In genomic region chr6:3457710-3458605, GRCh38 we compare ENCODE assay signal across 8 cellular contexts. TPM values are rescaled to one million over a fixed set of nuclear protein-coding genes. Genes with fewer than 3 reads are reported as not detected.
DNase-seq lines count a peak whose midpoint lies in the region; ATAC-seq and TF ChIP-seq lines count a peak whose summit lies in the region.

No MANE protein-coding gene starts in this region.

- ATAC-seq in activated CD8-positive, alpha-beta T cell treated with anti-CD3 and anti-CD28 coated beads for 36 hours, result no peak
- ATAC-seq in naive thymus-derived CD8-positive, alpha-beta T cell, result peak in 1 of 2 donors; percentile 22
- no peak for ATAC-seq in GM18519 (IDR thresholded peaks at IDR 0.05; ENCODE audit: low FRiP score, unreplicated experiment)
- no peak for ATAC-seq in GM18520 (IDR thresholded peaks at IDR 0.05; ENCODE audit: unreplicated experiment)
- no peak for ATAC-seq in GM18909 (IDR thresholded peaks at IDR 0.05; ENCODE audit: poor library complexity, unreplicated experiment)

- CTCF ChIA-PET in CD8-positive, alpha-beta memory T cell (lab: Charles Lee), result interaction anchor here (1.3 kb wide), 1 partner anchor 102 kb away, joined by 3 read pairs; no protein-coding TSS in a partner anchor
- CTCF ChIA-PET in activated CD8-positive, alpha-beta T cell treated with anti-CD3 and anti-CD28 coated beads for 36 hours (lab: Charles Lee), result interaction anchor here (0.9 to 2.2 kb wide), 3 partner anchors 178 to 274 kb away, joined by 3 to 8 read pairs (median 4); no protein-coding TSS in a partner anchor

- H3K27ac ChIP-seq in CD8-positive, alpha-beta memory T cell (ENCODE audit: low read depth, low read length), result no peak overlapping the region
- H3K27ac ChIP-seq in fibroblast of lung (ENCODE audit: insufficient read depth, low read length), result no peak overlapping the region

- H3K4me2 ChIP-seq in fibroblast of lung (ENCODE audit: extremely low read depth, insufficient read depth, low read length), result peak overlapping the region; percentile 58

- H2AFZ ChIP-seq in fibroblast of lung (ENCODE audit: low read length), result no peak overlapping the region

- H3K4me1 ChIP-seq in CD8-positive, alpha-beta memory T cell (ENCODE audit: insufficient read depth, low read length), result peaks cover 27% of the 10 kb centered on the region
- H3K4me1 ChIP-seq in fibroblast of lung (ENCODE audit: control insufficient read depth, extremely low read depth, insufficient read depth, low read length), result peaks cover 3% of the 10 kb centered on the region

- H3K27ac Mint-ChIP-seq in CD8-positive, alpha-beta memory T cell, result peak overlapping the region in 5 of 8 donors; percentile 4 to 44 (median 6)
- H3K27ac Mint-ChIP-seq in activated CD8-positive, alpha-beta T cell treated with anti-CD3 and anti-CD28 coated beads for 36 hours, result no peak overlapping the region
- peak overlapping the region in 9 of 10 donors; percentile 1 to 89 (median 49) for H3K27ac Mint-ChIP-seq in naive thymus-derived CD8-positive, alpha-beta T cell

- TF ChIP-seq CTCF in activated CD8-positive, alpha-beta T cell treated with anti-CD3 and anti-CD28 coated beads for 36 hours (IDR thresholded peaks at IDR 0.05), result no peak
- TF ChIP-seq CTCF in fibroblast of lung (conservative IDR thresholded peaks at IDR 0.05 in 1 of 2, IDR thresholded peaks at IDR 0.05 in 1 of 2; ENCODE audit: low read depth in 1 of 2, low read length in 2 of 2), result no peak

- POLR2A ChIA-PET in CD8-positive, alpha-beta memory T cell (lab: Charles Lee), result no interaction called here
- POLR2A ChIA-PET in activated CD8-positive, alpha-beta T cell treated with anti-CD3 and anti-CD28 coated beads for 36 hours (lab: Charles Lee), result interaction anchor here (0.6 kb wide), 2 partner anchors 10 to 175 kb away, joined by 3 to 4 read pairs; no protein-coding TSS in a partner anchor
- POLR2A ChIA-PET in naive thymus-derived CD8-positive, alpha-beta T cell (lab: Charles Lee), result no interaction called here

- peak in 1 of 5 donors; percentile 4 for DNase-seq in CD8-positive, alpha-beta memory T cell
- DNase-seq in NCI-H1105 treated with DMSO at 0.1 percent for 48 hours (lab: John Stamatoyannopoulos, UW) (peak; percentile 73), fibroblast of lung (ENCODE audit: low read depth in 2 of 2) (peak; percentile 11 to 41)
- DNase-seq in activated CD8-positive, alpha-beta T cell treated with anti-CD3 and anti-CD28 coated beads for 36 hours, result peak; percentile 32
- peak in 3 of 10 donors; percentile 12 to 25 (median 24) for DNase-seq in naive thymus-derived CD8-positive, alpha-beta T cell

- no peaks in the 10 kb centered on the region for H3K9me3 Mint-ChIP-seq in CD8-positive, alpha-beta memory T cell
- no peaks in the 10 kb centered on the region for H3K9me3 Mint-ChIP-seq in activated CD8-positive, alpha-beta T cell treated with anti-CD3 and anti-CD28 coated beads for 36 hours
- no peaks in the 10 kb centered on the region for H3K9me3 Mint-ChIP-seq in naive thymus-derived CD8-positive, alpha-beta T cell

- no peaks in the 10 kb centered on the region for H3K36me3 ChIP-seq in CD8-positive, alpha-beta memory T cell (ENCODE audit: insufficient read depth, low read length)
- no peaks in the 10 kb centered on the region for H3K36me3 ChIP-seq in fibroblast of lung (ENCODE audit: control insufficient read depth, insufficient read depth, low read length)

- H3K36me3 Mint-ChIP-seq in CD8-positive, alpha-beta memory T cell, result no peaks in the 10 kb centered on the region
- H3K36me3 Mint-ChIP-seq in activated CD8-positive, alpha-beta T cell treated with anti-CD3 and anti-CD28 coated beads for 36 hours (ENCODE audit: low read depth), result no peaks in the 10 kb centered on the region
- no peaks in the 10 kb centered on the region for H3K36me3 Mint-ChIP-seq in naive thymus-derived CD8-positive, alpha-beta T cell

- no peaks in the 10 kb centered on the region for H4K20me1 ChIP-seq in fibroblast of lung (ENCODE audit: control insufficient read depth, extremely low read depth, insufficient read depth, low read length)

- peak overlapping the region; percentile 77 to 89 (median 80) for H3K4me3 Mint-ChIP-seq in CD8-positive, alpha-beta memory T cell
- peak overlapping the region; percentile 61 for H3K4me3 Mint-ChIP-seq in activated CD8-positive, alpha-beta T cell treated with anti-CD3 and anti-CD28 coated beads for 36 hours
- H3K4me3 Mint-ChIP-seq in naive thymus-derived CD8-positive, alpha-beta T cell, result peak overlapping the region; percentile 76 to 92 (median 86)

- H3K27me3 ChIP-seq in CD8-positive, alpha-beta memory T cell (ENCODE audit: insufficient read depth, low read length, poor library complexity, severe bottlenecking), result peaks cover 6% of the 10 kb centered on the region
- H3K27me3 ChIP-seq in fibroblast of lung (ENCODE audit: control insufficient read depth, insufficient read depth, low read length), result peaks cover 22% of the 10 kb centered on the region

- H3K4me3 ChIP-seq in CD8-positive, alpha-beta memory T cell (ENCODE audit: low read length), result peak overlapping the region; percentile 66
- H3K4me3 ChIP-seq in fibroblast of lung (replicated peaks in 1 of 4; ENCODE audit: control extremely low read depth in 1 of 4, insufficient read depth in 1 of 4, low read depth in 3 of 4, low read length in 4 of 4), result peak overlapping the region in 3 of 4 experiments; percentile 16 to 48 (median 26)

- no peaks in the 10 kb centered on the region for H3K79me2 ChIP-seq in fibroblast of lung (ENCODE audit: control insufficient read depth, insufficient read depth, low read length)

- intact Hi-C loops in activated CD8-positive, alpha-beta T cell treated with anti-CD3 and anti-CD28 coated beads for 36 hours (cut with micrococcal nuclease), result loop anchor here (5.0 kb wide), 1 partner anchor 46 kb away; no protein-coding TSS in a partner anchor

- peaks cover 5 to 10% (median 7%) of the 10 kb centered on the region in 3 donors for H3K4me1 Mint-ChIP-seq in CD8-positive, alpha-beta memory T cell
- H3K4me1 Mint-ChIP-seq in activated CD8-positive, alpha-beta T cell treated with anti-CD3 and anti-CD28 coated beads for 36 hours (ENCODE audit: low read depth), result peaks cover 10% of the 10 kb centered on the region
- H3K4me1 Mint-ChIP-seq in naive thymus-derived CD8-positive, alpha-beta T cell, result peaks cover 5 to 10% (median 6%) of the 10 kb centered on the region in 4 donors

- peaks cover 14 to 38% of the 10 kb centered on the region in 2 donors for H3K27me3 Mint-ChIP-seq in CD8-positive, alpha-beta memory T cell
- peaks cover 25% of the 10 kb centered on the region for H3K27me3 Mint-ChIP-seq in activated CD8-positive, alpha-beta T cell treated with anti-CD3 and anti-CD28 coated beads for 36 hours
- peaks cover 0 to 24% (median 4%) of the 10 kb centered on the region in 5 donors for H3K27me3 Mint-ChIP-seq in naive thymus-derived CD8-positive, alpha-beta T cell

- H3K9ac ChIP-seq in fibroblast of lung (ENCODE audit: insufficient read depth, low read length), result no peak overlapping the region

- H3K9me3 ChIP-seq in CD8-positive, alpha-beta memory T cell (ENCODE audit: low read length), result no peaks in the 10 kb centered on the region
- no peaks in the 10 kb centered on the region for H3K9me3 ChIP-seq in fibroblast of lung (ENCODE audit: control insufficient read depth, insufficient read depth, low read depth, low read length)

RNA-seq across cellular contexts. Expression of gene SLC22A23, which starts 1.1 kb away (rescaled TPM):
- total RNA-seq in CD8-positive, alpha-beta memory T cell, result under 1 TPM; 0.39 to 0.78 TPM
- 0.47 TPM for polyA plus RNA-seq in CD8-positive, alpha-beta memory T cell
- under 1 TPM; 0.16 to 0.34 TPM for total RNA-seq in activated CD8-positive, alpha-beta T cell treated with anti-CD3 and anti-CD28 coated beads for 36 hours
- 3.0 and 5.1 TPM in 2 replicates for total RNA-seq in fibroblast of lung
- polyA plus RNA-seq in fibroblast of lung, result 0.37 and 0.81 TPM in 2 replicates
- 0.91 and 1.8 TPM in 2 replicates for polyA plus RNA-seq in fibroblast of lung (2012)
- polyA minus RNA-seq in fibroblast of lung (ENCODE audit: low replicate concordance), result 4.0 and 6.3 TPM in 2 replicates
- 1 to 10 TPM; 5.0 to 5.6 TPM for total RNA-seq in naive thymus-derived CD8-positive, alpha-beta T cell
- polyA plus RNA-seq in naive thymus-derived CD8-positive, alpha-beta T cell, result 1 to 10 TPM in 1 of 3 donors, under 1 TPM in 2; 0.36 to 2.8 (median 0.50) TPM
